ENCODE assay signal across 11 cellular contexts in genomic region chr4:99090511-99090910, GRCh38. TPM values are rescaled to one million over a fixed set of nuclear protein-coding genes. Genes with fewer than 3 reads are reported as not detected.
A peak's percentile ranks its signal among the peaks of the same experiment; 100 is the strongest.
DNase-seq lines count a peak whose midpoint lies in the region; ATAC-seq and TF ChIP-seq lines count a peak whose summit lies in the region.
"Had no signal": no experiment of that assay in that cellular context is flagged by ENCODE, and none has a peak within 500 bp of the region (broad histone marks: within the 10 kb centered on the region; RNA-seq: fewer than 3 reads in every experiment).

No MANE protein-coding gene starts in this region.

- H3K4me3 ChIP-seq in muscle layer of duodenum (ENCODE audit: low read depth in 1 of 2, low read length in 2 of 2) (peak overlapping the region in 1 of 2 donors; percentile 47), uterus (peak overlapping the region in 1 of 2 donors; percentile 71), MM.1S (ENCODE audit: low read length) (no peak overlapping the region)

- H4K20me1 ChIP-seq in MM.1S (ENCODE audit: insufficient read depth, low read length), result no peaks in the 10 kb centered on the region

- CTCF ChIA-PET in activated naive CD4-positive, alpha-beta T cell treated with anti-CD3 and anti-CD28 coated beads, Interleukin-2, amount 10 ng/mL, durations not matched to agents 7 days and 5 days (lab: Charles Lee), result interaction anchor here (0.7 kb wide), 1 partner anchor 313 kb away, joined by 4 read pairs; no protein-coding TSS in a partner anchor

- no peak overlapping the region for H3K9ac ChIP-seq in MM.1S (ENCODE audit: low read length)

- H2AFZ ChIP-seq in MM.1S (ENCODE audit: low read length), result no peak overlapping the region

- no peaks in the 10 kb centered on the region for H3K36me3 ChIP-seq in muscle layer of duodenum (ENCODE audit: control insufficient read depth in 1 of 2, insufficient read depth in 2 of 2, low read length in 2 of 2)
- no peaks in the 10 kb centered on the region for H3K36me3 ChIP-seq in uterus
- no peaks in the 10 kb centered on the region for H3K36me3 ChIP-seq in MM.1S (replicated peaks; ENCODE audit: insufficient read depth, low read length)

- TF ChIP-seq POLR2A in uterus (IDR thresholded peaks at IDR 0.05), result no peak

- no peaks in the 10 kb centered on the region for H3K9me2 ChIP-seq in MM.1S (replicated peaks; ENCODE audit: insufficient read depth, low read length)

- no peak for ATAC-seq in central memory CD8-positive, alpha-beta T cell (replicated peaks; ENCODE audit: extremely low read depth, poor library complexity, severe bottlenecking)
- no peak for ATAC-seq in HG03442 (IDR thresholded peaks at IDR 0.05; ENCODE audit: unreplicated experiment)

- H3K27me3 Mint-ChIP-seq in activated naive CD4-positive, alpha-beta T cell treated with anti-CD3 and anti-CD28 coated beads, Interleukin-2, amount 10 ng/mL, durations not matched to agents 7 days and 5 days, result no peaks in the 10 kb centered on the region
- no peaks in the 10 kb centered on the region for H3K27me3 Mint-ChIP-seq in central memory CD8-positive, alpha-beta T cell

- no peak for TF ChIP-seq CTCF in uterus (IDR thresholded peaks at IDR 0.05)
- TF ChIP-seq CTCF in MM.1S (IDR thresholded peaks at IDR 0.05; ENCODE audit: low read length), result no peak

- peak overlapping the region; percentile 31 for H3K4me3 Mint-ChIP-seq in activated naive CD4-positive, alpha-beta T cell treated with anti-CD3 and anti-CD28 coated beads, Interleukin-2, amount 10 ng/mL, durations not matched to agents 7 days and 5 days
- peak overlapping the region; percentile 99 for H3K4me3 Mint-ChIP-seq in central memory CD8-positive, alpha-beta T cell

- H3K36me3 Mint-ChIP-seq in activated naive CD4-positive, alpha-beta T cell treated with anti-CD3 and anti-CD28 coated beads, Interleukin-2, amount 10 ng/mL, durations not matched to agents 7 days and 5 days, result peaks cover 9% of the 10 kb centered on the region
- peaks cover 21% of the 10 kb centered on the region for H3K36me3 Mint-ChIP-seq in central memory CD8-positive, alpha-beta T cell (ENCODE audit: insufficient read depth)

- no peak overlapping the region for H3K27ac Mint-ChIP-seq in activated naive CD4-positive, alpha-beta T cell treated with anti-CD3 and anti-CD28 coated beads, Interleukin-2, amount 10 ng/mL, durations not matched to agents 7 days and 5 days
- H3K27ac Mint-ChIP-seq in central memory CD8-positive, alpha-beta T cell (ENCODE audit: low read depth), result peak overlapping the region; percentile 98

- no peaks in the 10 kb centered on the region for H3K9me3 ChIP-seq in muscle layer of duodenum (ENCODE audit: control insufficient read depth in 1 of 2, low read length in 2 of 2)
- no peaks in the 10 kb centered on the region for H3K9me3 ChIP-seq in uterus
- H3K9me3 ChIP-seq in MM.1S (replicated peaks; ENCODE audit: insufficient read depth, low read length), result no peaks in the 10 kb centered on the region

- no peak for DNase-seq in activated naive CD4-positive, alpha-beta T cell treated with anti-CD3 and anti-CD28 coated beads, Interleukin-2, amount 10 ng/mL, durations not matched to agents 7 days and 5 days
- no peak for DNase-seq in activated naive CD4-positive, alpha-beta T cell (lab: John Stamatoyannopoulos, UW)
- DNase-seq in central memory CD8-positive, alpha-beta T cell (ENCODE audit: low spot score in 2 of 2), result no peak
- DNase-seq in uterus (no peak), MM.1S (no peak)
- no peak for DNase-seq in stimulated activated naive CD4-positive, alpha-beta T cell treated with Interleukin-2 at 50 U/mL for 16 hours (lab: John Stamatoyannopoulos, UW)
- DNase-seq: effector CD8-positive, alpha-beta T cell had no signal

- no peaks in the 10 kb centered on the region for H3K9me3 Mint-ChIP-seq in activated naive CD4-positive, alpha-beta T cell treated with anti-CD3 and anti-CD28 coated beads, Interleukin-2, amount 10 ng/mL, durations not matched to agents 7 days and 5 days
- no peaks in the 10 kb centered on the region for H3K9me3 Mint-ChIP-seq in central memory CD8-positive, alpha-beta T cell
- H3K9me3 Mint-ChIP-seq: T-helper 1 cell treated with Interleukin-12 subunit alpha and Interleukin-12 subunit beta and Interleukin-4 antibody, amounts not matched to agents 30 μg/mL and 1 μg/mL, for 36 hours had no signal

- peak overlapping the region; percentile 26 for H3K27ac ChIP-seq in muscle layer of duodenum (ENCODE audit: low read length)
- H3K27ac ChIP-seq in uterus, result peak overlapping the region; percentile 96 to 97
- H3K27ac ChIP-seq in MM.1S (ENCODE audit: low read length), result no peak overlapping the region

- no peak overlapping the region for H3K4me2 ChIP-seq in MM.1S (ENCODE audit: low read depth, low read length)

- H3K4me1 ChIP-seq in muscle layer of duodenum (ENCODE audit: control insufficient read depth in 1 of 2, insufficient read depth in 2 of 2, low read length in 2 of 2) (peaks cover 0 to 26% of the 10 kb centered on the region in 2 donors), uterus (no peaks in the 10 kb centered on the region), MM.1S (ENCODE audit: low read length) (no peaks in the 10 kb centered on the region)

- H3F3A ChIP-seq in MM.1S (ENCODE audit: insufficient read depth, low read length), result peaks cover 4% of the 10 kb centered on the region

- no peaks in the 10 kb centered on the region for H3K79me2 ChIP-seq in MM.1S (ENCODE audit: low read length)

- peaks cover 34% of the 10 kb centered on the region for H3K4me1 Mint-ChIP-seq in activated naive CD4-positive, alpha-beta T cell treated with anti-CD3 and anti-CD28 coated beads, Interleukin-2, amount 10 ng/mL, durations not matched to agents 7 days and 5 days
- peaks cover 58% of the 10 kb centered on the region for H3K4me1 Mint-ChIP-seq in central memory CD8-positive, alpha-beta T cell

- intact Hi-C loops in uterus (cut with DNase I; ENCODE audit: low total_unique reads), result no loop called here

- H3K27me3 ChIP-seq in muscle layer of duodenum (ENCODE audit: low read depth, low read length), result no peaks in the 10 kb centered on the region
- no peaks in the 10 kb centered on the region for H3K27me3 ChIP-seq in uterus
- no peaks in the 10 kb centered on the region for H3K27me3 ChIP-seq in MM.1S (replicated peaks; ENCODE audit: insufficient read depth, low read length)

RNA-seq across cellular contexts. Expression of gene ADH5, which starts 1.9 kb away (rescaled TPM):
- 100 to 1,000 TPM; 140 to 195 (median 175) TPM for total RNA-seq in uterus

RNA-seq across cellular contexts. Expression of gene ADH4, which starts 53.6 kb away (rescaled TPM):
- total RNA-seq in uterus, result 1 to 10 TPM in 1 of 4 donors, not detected in 3; 3.2 TPM
- total RNA-seq: NCI-H460 had no signal
